8 cellular contexts compared by ENCODE assay signal in genomic region chr16:11743308-11744074, GRCh38. TPM values are rescaled to one million over a fixed set of nuclear protein-coding genes. Genes with fewer than 3 reads are reported as not detected.
A peak's percentile ranks its signal among the peaks of the same experiment; 100 is the strongest.
DNase-seq lines count a peak whose midpoint lies in the region; ATAC-seq and TF ChIP-seq lines count a peak whose summit lies in the region.

No MANE protein-coding gene starts in this region.

- H3K27ac ChIP-seq in 22Rv1 = peak overlapping the region; percentile 88
- H3K27ac ChIP-seq in OCI-LY7 (ENCODE audit: low read depth, low read length, poor library complexity, severe bottlenecking) = peak overlapping the region; percentile 51
- H3K27ac ChIP-seq in body of pancreas = peak overlapping the region; percentile 98 to 99 (median 98)

- H2AFZ ChIP-seq in OCI-LY7 (ENCODE audit: low read length) = peak overlapping the region; percentile 80

- H3K4me1 ChIP-seq in OCI-LY7 (ENCODE audit: insufficient read depth, low read length, poor library complexity, severe bottlenecking) (peaks cover 40% of the 10 kb centered on the region), body of pancreas (peaks cover 61% of the 10 kb centered on the region)

- H3K9me3 ChIP-seq in OCI-LY7 (ENCODE audit: low read length) (no peaks in the 10 kb centered on the region), body of pancreas (no peaks in the 10 kb centered on the region)

- no peak for ATAC-seq in body of pancreas
- no peak for ATAC-seq in HG02642 (IDR thresholded peaks at IDR 0.05; ENCODE audit: poor library complexity, unreplicated experiment)

- TF ChIP-seq CTCF in 22Rv1 (IDR thresholded peaks at IDR 0.05) (no peak), GM10266 (IDR thresholded peaks at IDR 0.05; ENCODE audit: control insufficient read depth, insufficient read depth, low read depth, missing control alignments) (no peak), OCI-LY7 (conservative IDR thresholded peaks at IDR 0.05; ENCODE audit: low read length) (no peak), body of pancreas (IDR thresholded peaks at IDR 0.05) (no peak), kidney epithelial cell (IDR thresholded peaks at IDR 0.05; ENCODE audit: insufficient read depth, low read length, poor library complexity, severe bottlenecking) (no peak)

- TF ChIP-seq POLR2A in body of pancreas (IDR thresholded peaks at IDR 0.05) = no peak

- no peaks in the 10 kb centered on the region for H3K27me3 ChIP-seq in body of pancreas
- H3K27me3 ChIP-seq in kidney epithelial cell (ENCODE audit: control insufficient read depth, insufficient read depth, low read length) = no peaks in the 10 kb centered on the region

- WGBS in body of pancreas, 2 donors = 38 to 41% methylated on average over 21 of the region's 21 CpGs

- H4K20me1 ChIP-seq in OCI-LY7 (ENCODE audit: insufficient read depth, low read length) = peaks cover 11% of the 10 kb centered on the region; the same call in 1 of the 2 replicates

- BruUV-seq in OCI-LY7 (replicated peaks; lab: Mats Ljungman, UMichigan) = TSS peak; percentile 88

- peaks cover 37% of the 10 kb centered on the region for H3K79me2 ChIP-seq in OCI-LY7 (ENCODE audit: insufficient read depth, low read depth, low read length)

- H3K36me3 ChIP-seq in OCI-LY7 (ENCODE audit: insufficient read depth, low read length) (peaks cover 19% of the 10 kb centered on the region), body of pancreas (replicated peaks in 1 of 2; ENCODE audit: insufficient read depth in 1 of 2, low read depth in 2 of 2) (no peaks in the 10 kb centered on the region), kidney epithelial cell (ENCODE audit: control insufficient read depth, insufficient read depth, low read length) (no peaks in the 10 kb centered on the region)

- CTCF ChIA-PET in OCI-LY7 (lab: Charles Lee; ENCODE audit: unreplicated experiment) = interaction anchor here (0.6 to 0.9 kb wide), 2 partner anchors 54 to 470 kb away, joined by 3 to 4 read pairs; no protein-coding TSS in a partner anchor

- POLR2A ChIA-PET in OCI-LY7 (lab: Charles Lee) = interaction anchor here (0.6 to 1.9 kb wide), 13 partner anchors 8 to 154 kb away, joined by 3 to 10 read pairs (median 4); no protein-coding TSS in a partner anchor

- peak overlapping the region; percentile 97 for H3K4me3 ChIP-seq in OCI-LY7 (ENCODE audit: low read depth, low read length, poor library complexity, severe bottlenecking)
- peak overlapping the region in 1 of 2 donors; percentile 22 for H3K4me3 ChIP-seq in body of pancreas
- H3K4me3 ChIP-seq in kidney epithelial cell (ENCODE audit: low read depth, low read length) = peak overlapping the region; percentile 98

- intact Hi-C loops in OCI-LY7 (cut with micrococcal nuclease; ENCODE audit: unreplicated experiment) (loop anchor here (2.0 to 5.0 kb wide), 3 partner anchors 39 to 69 kb away; partner anchors contain the start of gene ZC3H7A), body of pancreas (cut with DNase I) (no loop called here)

- peak; percentile 37 for DNase-seq in GM10266 (ENCODE audit: extremely low spot score)
- peak; percentile 52 for DNase-seq in OCI-LY7 (ENCODE audit: low spot score)
- peak; percentile 39 to 78 (median 54) for DNase-seq in body of pancreas
- no peak for DNase-seq in kidney epithelial cell (ENCODE audit: low read depth)
- DNase-seq in stimulated activated CD4-positive, alpha-beta T cell treated with anti-CD3 and anti-CD28 coated beads, Interleukin-4, amount 100 ng/mL, for 48 hours (ENCODE audit: low read depth in 2 of 2) = peak; percentile 6 to 7
- no peak for DNase-seq in epidermal melanocyte (ENCODE audit: insufficient read length, low spot score)

- H3K9me2 ChIP-seq in OCI-LY7 (ENCODE audit: insufficient read depth, low read length) = no peaks in the 10 kb centered on the region

- H3K4me2 ChIP-seq in OCI-LY7 (ENCODE audit: low read length) = peak overlapping the region; percentile 75

RNA-seq across cellular contexts. Expression of gene TXNDC11, which starts 0.8 kb away (rescaled TPM):
- total RNA-seq in OCI-LY7 (2014; rRNA removed; shearing (Covaris generic)) = 79.8 and 96.0 TPM in 2 replicates
- total RNA-seq in OCI-LY7 (2022) (88.6 and 96.7 TPM in 2 replicates), body of pancreas (10 to 100 TPM; 38.4 to 90.3 TPM), kidney epithelial cell (35.1 and 36.1 TPM in 2 replicates)

RNA-seq across cellular contexts. Expression of gene ZC3H7A, which starts 53.6 kb away (rescaled TPM):
- total RNA-seq in OCI-LY7 (2014; rRNA removed; shearing (Covaris generic)) = 28.6 and 32.1 TPM in 2 replicates
- total RNA-seq in OCI-LY7 (2022) (68.6 and 89.0 TPM in 2 replicates), body of pancreas (10 to 100 TPM; 26.4 to 49.5 TPM), kidney epithelial cell (50.1 and 52.6 TPM in 2 replicates)

Comparison
In these comparisons a context has a peak if more than half of its experiments do, and no peak if none do; other contexts are left out.
1. DNase-seq: peak in GM10266 (single experiment), OCI-LY7 (single experiment), body of pancreas (4 of 4) and stimulated activated CD4-positive, alpha-beta T cell treated with anti-CD3 and anti-CD28 coated beads, Interleukin-4, amount 100 ng/mL, for 48 hours (2 of 2); none in kidney epithelial cell (single experiment) and epidermal melanocyte (single experiment).
2. Peak in every context shown above with its lines, with median percentiles within 50 percentile points of each other: H3K27ac ChIP-seq.